In genomic region chr5:143229896-143230675, GRCh38 we compare ENCODE assay signal across 9 cellular contexts.
A peak's percentile ranks its signal among the peaks of the same experiment; 100 is the strongest.
DNase-seq lines count a peak whose midpoint lies in the region; ATAC-seq and TF ChIP-seq lines count a peak whose summit lies in the region.
"Had no signal": no experiment of that assay in that cellular context is flagged by ENCODE, and none has a peak within 500 bp of the region (broad histone marks: within the 10 kb centered on the region; RNA-seq: fewer than 3 reads in every experiment).

No MANE protein-coding gene starts in this region.

- DNase-seq in lung (ENCODE audit: low spot score) (no peak), NCI-H1048 (lab: John Stamatoyannopoulos, UW) (no peak), LoVo (ENCODE audit: low spot score) (no peak), islet precursor cell (no peak)

- ATAC-seq in GM18499 (IDR thresholded peaks at IDR 0.05; ENCODE audit: insufficient read depth, unreplicated experiment) = peak; percentile 87
- ATAC-seq in GM21381 (IDR thresholded peaks at IDR 0.05; ENCODE audit: unreplicated experiment) = peak; percentile 87
- peak; percentile 91 for ATAC-seq in HG03565 (IDR thresholded peaks at IDR 0.05; ENCODE audit: unreplicated experiment)
- peak; percentile 35 for ATAC-seq in lung (ENCODE audit: insufficient read depth, low FRiP score)

- peaks cover 7 to 10% of the 10 kb centered on the region in 2 donors for H3K4me1 ChIP-seq in lung (ENCODE audit: control insufficient read depth in 2 of 2, insufficient read depth in 2 of 2, low read length in 2 of 2)

- H3K9me3 ChIP-seq in lung (ENCODE audit: control insufficient read depth in 2 of 2, insufficient read depth in 1 of 2, low read length in 1 of 2) = no peaks in the 10 kb centered on the region

- H3K4me1 Mint-ChIP-seq in activated naive CD4-positive, alpha-beta T cell treated with anti-CD3 and anti-CD28 coated beads, Interleukin-2, amount 50 U/mL, for 24 hours = peaks cover 23% of the 10 kb centered on the region

- H3K4me3 ChIP-seq in lung = no peak overlapping the region

- H3K36me3 ChIP-seq in lung (ENCODE audit: control insufficient read depth in 2 of 2, insufficient read depth in 2 of 2, low read length in 2 of 2) = no peaks in the 10 kb centered on the region

- H3K27me3 ChIP-seq in lung (ENCODE audit: control insufficient read depth, insufficient read depth) = no peaks in the 10 kb centered on the region

- H3K27ac ChIP-seq in lung (ENCODE audit: low read depth in 1 of 2, low read length in 1 of 2) = peak overlapping the region in 1 of 2 donors; percentile 37
- H3K27ac ChIP-seq: parathyroid adenoma had no signal

- no peak overlapping the region for H3K27ac Mint-ChIP-seq in activated naive CD4-positive, alpha-beta T cell treated with anti-CD3 and anti-CD28 coated beads, Interleukin-2, amount 50 U/mL, for 24 hours

- no peak for TF ChIP-seq CTCF in lung (IDR thresholded peaks at IDR 0.05; ENCODE audit: control extremely low read depth, extremely low read depth)

- H3K36me3 Mint-ChIP-seq in activated naive CD4-positive, alpha-beta T cell treated with anti-CD3 and anti-CD28 coated beads, Interleukin-2, amount 50 U/mL, for 24 hours = peaks cover 3% of the 10 kb centered on the region

- WGBS in lung, 2 donors = 56 to 61% methylated on average over 10 of the region's 10 CpGs

- H3K27me3 Mint-ChIP-seq in activated naive CD4-positive, alpha-beta T cell treated with anti-CD3 and anti-CD28 coated beads, Interleukin-2, amount 50 U/mL, for 24 hours = peaks cover 1% of the 10 kb centered on the region

- peak overlapping the region; percentile 15 for H3K4me3 Mint-ChIP-seq in activated naive CD4-positive, alpha-beta T cell treated with anti-CD3 and anti-CD28 coated beads, Interleukin-2, amount 50 U/mL, for 24 hours

- H3K9me3 Mint-ChIP-seq in activated naive CD4-positive, alpha-beta T cell treated with anti-CD3 and anti-CD28 coated beads, Interleukin-2, amount 50 U/mL, for 24 hours = no peaks in the 10 kb centered on the region

Comparison
In these comparisons a context has a peak if more than half of its experiments do, and no peak if none do; other contexts are left out.
1. ATAC-seq: peak in every context shown above with its lines; median percentile 91 in HG03565; 87 in GM18499; 87 in GM21381; 35 in lung.